11 cellular contexts compared by ENCODE assay signal in genomic region chr22:24969588-24970301, GRCh38. TPM values are rescaled to one million over a fixed set of nuclear protein-coding genes. Genes with fewer than 3 reads are reported as not detected.
DNase-seq lines count a peak whose midpoint lies in the region; ATAC-seq and TF ChIP-seq lines count a peak whose summit lies in the region.
"Had no signal": no experiment of that assay in that cellular context is flagged by ENCODE, and none has a peak within 500 bp of the region (broad histone marks: within the 10 kb centered on the region; RNA-seq: fewer than 3 reads in every experiment).

No MANE protein-coding gene starts in this region.

- peak overlapping the region; percentile 54 for H3K27ac Mint-ChIP-seq in progenitor cell of endocrine pancreas

- TF ChIP-seq CTCF in heart right ventricle (IDR thresholded peaks at IDR 0.05) (no peak), progenitor cell of endocrine pancreas (IDR thresholded peaks at IDR 0.05; ENCODE audit: unreplicated experiment) (no peak)

- no peak overlapping the region for H3K4me3 Mint-ChIP-seq in progenitor cell of endocrine pancreas (ENCODE audit: low read depth)

- H3K9me3 ChIP-seq in adipocyte (ENCODE audit: control insufficient read depth, low read length) (no peaks in the 10 kb centered on the region), heart right ventricle (no peaks in the 10 kb centered on the region)

- peak; percentile 79 to 93 (median 88) for ATAC-seq in heart right ventricle
- no peak for ATAC-seq in activated CD4-positive, CD25-positive, alpha-beta regulatory T cell treated with anti-CD3 and anti-CD28 coated beads, Interleukin-2, amount 50 U/mL, for 24 hours
- no peak for ATAC-seq in GM18858 (IDR thresholded peaks at IDR 0.05; ENCODE audit: unreplicated experiment)

- H3K4me1 ChIP-seq in adipocyte (ENCODE audit: control insufficient read depth, insufficient read depth, low read length) (peaks cover 31% of the 10 kb centered on the region), heart right ventricle (peaks cover 12 to 94% (median 60%) of the 10 kb centered on the region in 9 donors)

- H3K27me3 Mint-ChIP-seq in progenitor cell of endocrine pancreas: no peaks in the 10 kb centered on the region

- H3K36me3 ChIP-seq in adipocyte (ENCODE audit: control insufficient read depth, insufficient read depth, low read length, severe bottlenecking) (no peaks in the 10 kb centered on the region), heart right ventricle (no peaks in the 10 kb centered on the region)

- H3K4me3 ChIP-seq in adipocyte (ENCODE audit: low read length): peak overlapping the region; percentile 57
- peak overlapping the region in 2 of 10 donors; percentile 23 to 27 for H3K4me3 ChIP-seq in heart right ventricle

- WGBS in heart right ventricle, 2 donors: 36 to 43% methylated on average over 12 of the region's 12 CpGs

- H3K36me3 Mint-ChIP-seq in progenitor cell of endocrine pancreas (ENCODE audit: insufficient read depth): peaks cover 8% of the 10 kb centered on the region

- H3K9ac ChIP-seq in adipocyte (ENCODE audit: low read length): peak overlapping the region; percentile 50

- H3K4me1 Mint-ChIP-seq in progenitor cell of endocrine pancreas (ENCODE audit: low read depth): peaks cover 10% of the 10 kb centered on the region

- no peaks in the 10 kb centered on the region for H3K9me3 Mint-ChIP-seq in progenitor cell of endocrine pancreas (ENCODE audit: low read depth)

- intact Hi-C loops in heart right ventricle (cut with DNase I): loop anchor here in 3 of 10 donors (5.0 kb wide), 2 partner anchors 48 to 58 kb away; no protein-coding TSS in a partner anchor

- H3K27me3 ChIP-seq in adipocyte (replicated peaks; ENCODE audit: control insufficient read depth, insufficient read depth, low read length) (no peaks in the 10 kb centered on the region), heart right ventricle (no peaks in the 10 kb centered on the region)

- H3K27ac ChIP-seq in heart right ventricle: peak overlapping the region; percentile 75 to 89 (median 81)

- DNase-seq in EL (peak; percentile 55), adipocyte (ENCODE audit: low read depth) (peak; percentile 34), heart right ventricle (peak; percentile 56 to 85), progenitor cell of endocrine pancreas (ENCODE audit: low spot score, unreplicated experiment) (no peak), iPS-NIHi7 (ENCODE audit: extremely low spot score) (no peak)
- no peak for DNase-seq in activated CD4-positive, alpha-beta T cell treated with anti-CD3 and anti-CD28 coated beads for 48 hours
- DNase-seq: activated CD4-positive, alpha-beta T cell treated with anti-CD3 and anti-CD28 coated beads, Interleukin-2, amount 50 U/mL, for 48 hours; effector CD4-positive, alpha-beta T cell had no signal

RNA-seq across cellular contexts. Expression of gene KIAA1671, which starts 17.2 kb away (rescaled TPM):
- total RNA-seq in heart right ventricle: 10 to 100 TPM in 9 of 10 donors, 1 to 10 TPM in 1; 8.9 to 26.2 (median 14.0) TPM
- 1 to 10 TPM; 2.9 to 5.7 TPM for polyA plus RNA-seq in heart right ventricle
- total RNA-seq in progenitor cell of endocrine pancreas: 57.1 and 62.1 TPM in 2 replicates

RNA-seq across cellular contexts. Expression of gene LHFPL7, which starts 23.3 kb away (rescaled TPM):
- total RNA-seq in heart right ventricle (not detected), progenitor cell of endocrine pancreas (not detected in 2 replicates)
- polyA plus RNA-seq in heart right ventricle: not detected
- polyA plus RNA-seq: neural cell had no signal

Comparison
In these comparisons a context has a peak if more than half of its experiments do, and no peak if none do; other contexts are left out.
1. DNase-seq: peak in EL (single experiment), adipocyte (single experiment) and heart right ventricle (2 of 2); none in progenitor cell of endocrine pancreas (single experiment), activated CD4-positive, alpha-beta T cell treated with anti-CD3 and anti-CD28 coated beads for 48 hours (single experiment) and iPS-NIHi7 (single experiment).
2. ATAC-seq: peak in heart right ventricle (8 of 8); none in activated CD4-positive, CD25-positive, alpha-beta regulatory T cell treated with anti-CD3 and anti-CD28 coated beads, Interleukin-2, amount 50 U/mL, for 24 hours (0 of 2) and GM18858 (single experiment).